ENCODE assay signal across 27 cellular contexts in the genomic region with DNA sequence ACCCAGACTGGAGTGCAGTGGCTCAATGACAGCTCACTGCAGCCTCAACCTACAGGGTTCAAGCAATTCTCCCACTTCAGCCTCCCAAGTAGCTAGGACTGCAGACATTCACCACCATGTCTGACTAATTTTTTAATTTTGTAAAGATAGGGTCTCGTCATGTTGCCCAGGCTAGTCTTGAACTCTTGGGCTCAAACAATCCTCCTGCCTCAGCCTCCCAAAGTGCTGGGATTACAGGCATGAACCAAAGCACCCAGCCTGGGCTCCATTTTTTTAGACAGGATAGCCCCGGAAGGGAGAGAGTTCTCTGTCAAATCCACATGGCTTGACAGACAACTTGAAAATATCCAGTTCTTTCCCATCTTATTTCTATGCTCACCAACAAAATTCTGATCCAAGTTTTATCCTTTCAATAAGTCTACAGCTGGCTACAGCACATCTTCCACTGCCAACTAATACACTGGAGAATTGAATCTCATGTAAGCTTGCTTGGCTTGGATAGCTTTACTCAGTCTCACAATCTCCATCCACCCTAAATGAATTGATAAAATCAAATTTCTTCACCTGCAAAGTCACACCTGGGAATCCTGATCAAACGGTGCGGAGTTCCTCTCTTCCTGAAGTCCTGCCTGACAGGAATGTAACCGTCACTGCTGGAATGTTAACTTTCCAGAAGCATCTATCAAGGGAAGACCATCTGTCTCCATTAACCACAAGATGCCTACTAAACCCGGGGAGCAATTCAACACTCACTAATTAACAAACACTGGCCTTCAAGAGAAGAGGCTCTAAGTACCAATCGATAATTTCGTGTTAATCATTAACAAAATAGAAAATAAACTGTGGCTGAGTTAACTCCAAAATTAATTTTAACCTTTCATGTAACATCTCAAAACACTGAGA.
A peak's percentile ranks its signal among the peaks of the same experiment; 100 is the strongest.
DNase-seq lines count a peak whose midpoint lies in the region; ATAC-seq, FAIRE-seq and TF ChIP-seq lines count a peak whose summit lies in the region.
"Had no signal": no experiment of that assay in that cellular context is flagged by ENCODE, and none has a peak within 500 bp of the region (broad histone marks: within the 10 kb centered on the region; RNA-seq: fewer than 3 reads in every experiment).

No MANE protein-coding gene starts in this region.

- H3K27ac ChIP-seq in small intestine (ENCODE audit: low read depth in 1 of 2, low read length in 1 of 2), result no peak overlapping the region
- H3K27ac ChIP-seq: BLaER1 treated with 17β-estradiol and CSF1 and Interleukin-3, amounts not matched to agents 10 nM and 100 nM; brain microvascular endothelial cell; HL-60; PC-9; SJSA1; upper lobe of right lung had no signal

- peak overlapping the region in 1 of 2 donors; percentile 18 for H3K4me3 Mint-ChIP-seq in activated T-cell treated with anti-CD3 and anti-CD28 coated beads, Interleukin-2, amount 50 U/mL, for 72 hours
- no peak overlapping the region for H3K4me3 Mint-ChIP-seq in activated T-cell treated with anti-CD3 and anti-CD28 coated beads, Interleukin-2, amount 50 U/mL, for 4 hours
- peak overlapping the region; percentile 3 for H3K4me3 Mint-ChIP-seq in activated T-helper 17 cell treated with anti-CD3 and anti-CD28 coated beads, Interleukin-2, amount 50 U/mL, for 72 hours
- no peak overlapping the region for H3K4me3 Mint-ChIP-seq in memory B cell
- H3K4me3 Mint-ChIP-seq: activated CD8-positive, alpha-beta T cell treated with anti-CD3 and anti-CD28 coated beads for 36 hours; HFFc6; stimulated activated naive CD8-positive, alpha-beta T cell treated with anti-CD3 and anti-CD28 coated beads, Interleukin-15, amount 100 ng/mL, for 72 hours; T-helper 1 cell treated with Interleukin-12 subunit alpha and Interleukin-12 subunit beta and Interleukin-4 antibody, amounts not matched to agents 30 μg/mL and 1 μg/mL, for 36 hours had no signal

- peaks cover 58% of the 10 kb centered on the region for H3K4me1 Mint-ChIP-seq in activated T-cell treated with anti-CD3 and anti-CD28 coated beads, Interleukin-2, amount 50 U/mL, for 72 hours (ENCODE audit: low read depth)
- H3K4me1 Mint-ChIP-seq in activated T-cell treated with anti-CD3 and anti-CD28 coated beads, Interleukin-2, amount 50 U/mL, for 4 hours (ENCODE audit: low read depth), result peaks cover 75% of the 10 kb centered on the region
- H3K4me1 Mint-ChIP-seq in activated T-helper 17 cell treated with anti-CD3 and anti-CD28 coated beads, Interleukin-2, amount 50 U/mL, for 72 hours, result peaks cover 48% of the 10 kb centered on the region
- peaks cover 56% of the 10 kb centered on the region for H3K4me1 Mint-ChIP-seq in memory B cell

- peak in 1 of 2 donors; percentile 16 for ATAC-seq in activated T-cell treated with anti-CD3 and anti-CD28 coated beads, Interleukin-2, amount 50 U/mL, for 72 hours (replicated peaks in 1 of 2)
- no peak for ATAC-seq in activated T-cell treated with anti-CD3 and anti-CD28 coated beads, Interleukin-2, amount 50 U/mL, for 4 hours
- no peak for ATAC-seq in activated T-helper 17 cell treated with anti-CD3 and anti-CD28 coated beads, Interleukin-2, amount 50 U/mL, for 72 hours (replicated peaks)
- no peak for ATAC-seq in memory B cell (ENCODE audit: low read depth)
- no peak for ATAC-seq in HG03460 (IDR thresholded peaks at IDR 0.05; ENCODE audit: unreplicated experiment)
- ATAC-seq: activated CD8-positive, alpha-beta T cell treated with anti-CD3 and anti-CD28 coated beads for 36 hours; stimulated activated naive CD8-positive, alpha-beta T cell treated with anti-CD3 and anti-CD28 coated beads, Interleukin-15, amount 100 ng/mL, for 72 hours; upper lobe of right lung had no signal

- H3K4me1 ChIP-seq in small intestine (ENCODE audit: control insufficient read depth in 2 of 2, insufficient read depth in 1 of 2, low read depth in 1 of 2, low read length in 1 of 2), result peaks cover 2 to 11% of the 10 kb centered on the region in 2 donors
- H3K4me1 ChIP-seq in BE2C, result no peaks in the 10 kb centered on the region; the same call in 1 of the 2 replicates
- H3K4me1 ChIP-seq: SJSA1 had no signal

- DNase-seq in activated T-cell treated with anti-CD3 and anti-CD28 coated beads, Interleukin-2, amount 50 U/mL, for 72 hours, result no peak
- DNase-seq in activated T-cell treated with anti-CD3 and anti-CD28 coated beads, Interleukin-2, amount 50 U/mL, for 4 hours, result no peak
- DNase-seq in memory B cell (ENCODE audit: low spot score in 2 of 2) (peak in 1 of 2 donors; percentile 8), small intestine (peak; percentile 52), BE2C (no peak), NCI-H526 (lab: John Stamatoyannopoulos, UW) (no peak)
- DNase-seq: activated CD8-positive, alpha-beta T cell treated with anti-CD3 and anti-CD28 coated beads for 36 hours; activated T-cell treated with anti-CD3 and anti-CD28 coated beads, Interleukin-2, amount 50 U/mL, for 1 hour; brain microvascular endothelial cell; dermis blood vessel endothelial cell; DMS79; foreskin melanocyte; HFFc6; MG63; NCI-H1694 treated with DMSO at 0.1 percent for 48 hours; NCI-H2227 treated with DMSO at 0.1 percent for 48 hours; NCI-H82; PC-9; stimulated activated CD4-positive, alpha-beta T cell treated with anti-CD3 and anti-CD28 coated beads, Interleukin-2, amount 100 ng/mL, for 24 hours; stimulated activated naive CD8-positive, alpha-beta T cell treated with anti-CD3 and anti-CD28 coated beads, Interleukin-15, amount 100 ng/mL, for 72 hours; upper lobe of right lung had no signal

- TF ChIP-seq CTCF in BE2C (IDR thresholded peaks at IDR 0.05; ENCODE audit: low read depth, low read length), result no peak

- no peaks in the 10 kb centered on the region for H3K27me3 Mint-ChIP-seq in activated T-cell treated with anti-CD3 and anti-CD28 coated beads, Interleukin-2, amount 50 U/mL, for 72 hours (ENCODE audit: low read depth)
- H3K27me3 Mint-ChIP-seq in activated T-cell treated with anti-CD3 and anti-CD28 coated beads, Interleukin-2, amount 50 U/mL, for 4 hours (ENCODE audit: low read depth), result no peaks in the 10 kb centered on the region
- no peaks in the 10 kb centered on the region for H3K27me3 Mint-ChIP-seq in activated T-helper 17 cell treated with anti-CD3 and anti-CD28 coated beads, Interleukin-2, amount 50 U/mL, for 72 hours
- H3K27me3 Mint-ChIP-seq in memory B cell, result no peaks in the 10 kb centered on the region
- H3K27me3 Mint-ChIP-seq: activated CD8-positive, alpha-beta T cell treated with anti-CD3 and anti-CD28 coated beads for 36 hours; stimulated activated naive CD8-positive, alpha-beta T cell treated with anti-CD3 and anti-CD28 coated beads, Interleukin-15, amount 100 ng/mL, for 72 hours had no signal

- H3K36me3 ChIP-seq in small intestine (ENCODE audit: control insufficient read depth in 2 of 2, insufficient read depth in 2 of 2, low read length in 2 of 2), result no peaks in the 10 kb centered on the region
- H3K36me3 ChIP-seq in BE2C, result peaks cover 6% of the 10 kb centered on the region
- H3K36me3 ChIP-seq: brain microvascular endothelial cell, SJSA1 had no signal

- H3K4me3 ChIP-seq in small intestine (ENCODE audit: low read depth in 1 of 2, low read length in 2 of 2) (no peak overlapping the region), BE2C (ENCODE audit: low read depth, low read length) (no peak overlapping the region)
- H3K4me3 ChIP-seq: BLaER1 treated with 17β-estradiol and CSF1 and Interleukin-3, amounts not matched to agents 10 nM and 100 nM; MG63; PC-9; SJSA1; upper lobe of right lung had no signal

- WGBS in small intestine, 3 donors, result 29 to 61% (median 42%) methylated on average over 8 of the region's 8 CpGs

- peaks cover 13 to 34% of the 10 kb centered on the region in 2 donors for H3K36me3 Mint-ChIP-seq in activated T-cell treated with anti-CD3 and anti-CD28 coated beads, Interleukin-2, amount 50 U/mL, for 72 hours (ENCODE audit: insufficient read depth in 2 of 2)
- H3K36me3 Mint-ChIP-seq in activated T-cell treated with anti-CD3 and anti-CD28 coated beads, Interleukin-2, amount 50 U/mL, for 4 hours (ENCODE audit: insufficient read depth), result peaks cover 42% of the 10 kb centered on the region
- H3K36me3 Mint-ChIP-seq in activated T-helper 17 cell treated with anti-CD3 and anti-CD28 coated beads, Interleukin-2, amount 50 U/mL, for 72 hours (ENCODE audit: low read depth), result peaks cover 94% of the 10 kb centered on the region
- H3K36me3 Mint-ChIP-seq in memory B cell, result peaks cover 33% of the 10 kb centered on the region

- no peaks in the 10 kb centered on the region for H3K9me3 Mint-ChIP-seq in activated T-cell treated with anti-CD3 and anti-CD28 coated beads, Interleukin-2, amount 50 U/mL, for 72 hours
- H3K9me3 Mint-ChIP-seq in activated T-cell treated with anti-CD3 and anti-CD28 coated beads, Interleukin-2, amount 50 U/mL, for 4 hours, result peaks cover 3% of the 10 kb centered on the region
- no peaks in the 10 kb centered on the region for H3K9me3 Mint-ChIP-seq in activated T-helper 17 cell treated with anti-CD3 and anti-CD28 coated beads, Interleukin-2, amount 50 U/mL, for 72 hours
- H3K9me3 Mint-ChIP-seq in memory B cell, result peaks cover 4% of the 10 kb centered on the region
- H3K9me3 Mint-ChIP-seq: HFFc6; T-helper 1 cell treated with Interleukin-12 subunit alpha and Interleukin-12 subunit beta and Interleukin-4 antibody, amounts not matched to agents 30 μg/mL and 1 μg/mL, for 36 hours had no signal

- no peak for FAIRE-seq in small intestine (lab: Jason Lieb, UNC)

- H3K27me3 ChIP-seq in small intestine (ENCODE audit: control insufficient read depth in 2 of 2, insufficient read depth in 2 of 2, low read length in 2 of 2) (no peaks in the 10 kb centered on the region), BE2C (no peaks in the 10 kb centered on the region)
- H3K27me3 ChIP-seq: BLaER1 treated with 17β-estradiol and CSF1 and Interleukin-3, amounts not matched to agents 10 nM and 100 nM; brain microvascular endothelial cell; MG63; SJSA1; upper lobe of right lung had no signal

- peak overlapping the region; percentile 18 for H3K27ac Mint-ChIP-seq in activated T-cell treated with anti-CD3 and anti-CD28 coated beads, Interleukin-2, amount 50 U/mL, for 72 hours
- H3K27ac Mint-ChIP-seq in activated T-helper 17 cell treated with anti-CD3 and anti-CD28 coated beads, Interleukin-2, amount 50 U/mL, for 72 hours, result peak overlapping the region; percentile 1
- peak overlapping the region; percentile 63 for H3K27ac Mint-ChIP-seq in memory B cell
- H3K27ac Mint-ChIP-seq: activated CD8-positive, alpha-beta T cell treated with anti-CD3 and anti-CD28 coated beads for 36 hours; HFFc6; T-helper 1 cell treated with Interleukin-12 subunit alpha and Interleukin-12 subunit beta and Interleukin-4 antibody, amounts not matched to agents 30 μg/mL and 1 μg/mL, for 36 hours had no signal

- H3K9me3 ChIP-seq in small intestine (ENCODE audit: control insufficient read depth, low read depth) (no peaks in the 10 kb centered on the region), BE2C (no peaks in the 10 kb centered on the region)
- H3K9me3 ChIP-seq: MG63, SJSA1, upper lobe of right lung had no signal

Comparison
In these comparisons a context has a peak if more than half of its experiments do, and no peak if none do; other contexts are left out.
1. H3K27ac Mint-ChIP-seq: peak in every context shown above with its lines; median percentile 63 in memory B cell; 18 in activated T-cell treated with anti-CD3 and anti-CD28 coated beads, Interleukin-2, amount 50 U/mL, for 72 hours; 1 in activated T-helper 17 cell treated with anti-CD3 and anti-CD28 coated beads, Interleukin-2, amount 50 U/mL, for 72 hours.